Comparison of ENCODE assay signal across 22 cellular contexts in the genomic region with DNA sequence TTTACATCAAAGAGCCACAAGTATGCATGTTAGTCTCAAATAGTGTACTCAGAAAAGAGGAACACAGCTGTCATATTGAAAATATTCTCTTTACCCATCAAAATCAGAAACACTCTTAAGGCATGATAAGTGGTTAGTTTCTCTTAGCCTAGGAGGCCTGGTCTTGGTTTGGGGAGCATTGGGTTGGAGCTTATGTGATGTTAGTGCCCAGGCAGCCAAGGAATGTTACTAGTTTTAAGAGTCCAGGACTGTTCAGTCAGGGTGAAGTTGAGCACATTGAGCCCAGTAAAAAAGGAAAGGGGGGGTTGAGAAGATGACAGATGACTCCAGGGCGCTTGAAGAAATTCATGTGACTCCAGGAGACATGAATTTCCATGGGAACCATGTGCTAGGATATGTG.
"Had no signal": no experiment of that assay in that cellular context is flagged by ENCODE, and none has a peak within 500 bp of the region (broad histone marks: within the 10 kb centered on the region; RNA-seq: fewer than 3 reads in every experiment).

No MANE protein-coding gene starts in this region.

- H3K9me3 ChIP-seq: adrenal gland, ascending aorta, colonic mucosa, esophagus squamous epithelium, transverse colon, vagina had no signal

- H3K36me3 ChIP-seq: adrenal gland, ascending aorta, colonic mucosa, esophagus squamous epithelium, transverse colon, vagina had no signal

- H3K4me1 Mint-ChIP-seq: naive thymus-derived CD8-positive, alpha-beta T cell; stimulated activated memory B cell treated with anti-CD40 and anti-IgM and Interleukin-4, amounts not matched to agents 10 μg/mL and 1 μg/mL and 100 μg/mL, for 72 hours had no signal

- H3K36me3 Mint-ChIP-seq: activated naive CD8-positive, alpha-beta T cell; naive thymus-derived CD8-positive, alpha-beta T cell; stimulated activated memory B cell treated with anti-CD40 and anti-IgM and Interleukin-4, amounts not matched to agents 10 μg/mL and 1 μg/mL and 100 μg/mL, for 72 hours had no signal

- H3K27ac ChIP-seq: adrenal gland, ascending aorta, colonic mucosa, dorsolateral prefrontal cortex, vagina had no signal

- ATAC-seq: activated T-cell treated with anti-CD3 and anti-CD28 coated beads, Interleukin-2, amount 50 U/mL, for 4 hours; effector memory CD8-positive, alpha-beta T cell; naive thymus-derived CD8-positive, alpha-beta T cell; sciatic nerve; stimulated activated memory B cell treated with anti-CD40 and anti-IgM and Interleukin-4, amounts not matched to agents 10 μg/mL and 1 μg/mL and 100 μg/mL, for 72 hours had no signal

- H3K27ac Mint-ChIP-seq: activated naive CD8-positive, alpha-beta T cell; activated T-helper 2 cell treated with anti-CD3 and anti-CD28 coated beads, Interferon-gamma antibody, Interleukin-2, Interleukin-4, amounts not matched to agents 10 μg/mL and 5 μg/mL and 100 μg/mL, durations not matched to agents 14 hours and 24 hours and 36 hours; effector memory CD8-positive, alpha-beta T cell; naive thymus-derived CD8-positive, alpha-beta T cell; stimulated activated memory B cell treated with anti-CD40 and anti-IgM and Interleukin-4, amounts not matched to agents 10 μg/mL and 1 μg/mL and 100 μg/mL, for 72 hours had no signal

- H3K4me1 ChIP-seq: adrenal gland, ascending aorta, colonic mucosa, vagina had no signal

- H3K4me3 ChIP-seq: adrenal gland, ascending aorta, colonic mucosa, dorsolateral prefrontal cortex, esophagus squamous epithelium, lung, smooth muscle cell, transverse colon, vagina had no signal

- H3K4me3 Mint-ChIP-seq: activated naive CD8-positive, alpha-beta T cell; activated T-cell treated with anti-CD3 and anti-CD28 coated beads, Interleukin-2, amount 50 U/mL, for 4 hours; effector memory CD8-positive, alpha-beta T cell; naive thymus-derived CD8-positive, alpha-beta T cell; stimulated activated memory B cell treated with anti-CD40 and anti-IgM and Interleukin-4, amounts not matched to agents 10 μg/mL and 1 μg/mL and 100 μg/mL, for 72 hours had no signal

- H3K9me3 Mint-ChIP-seq: activated T-cell treated with anti-CD3 and anti-CD28 coated beads, Interleukin-2, amount 50 U/mL, for 4 hours; activated T-helper 2 cell treated with anti-CD3 and anti-CD28 coated beads, Interferon-gamma antibody, Interleukin-2, Interleukin-4, amounts not matched to agents 10 μg/mL and 5 μg/mL and 100 μg/mL, durations not matched to agents 14 hours and 24 hours and 36 hours; stimulated activated memory B cell treated with anti-CD40 and anti-IgM and Interleukin-4, amounts not matched to agents 10 μg/mL and 1 μg/mL and 100 μg/mL, for 72 hours had no signal

- DNase-seq: activated CD4-positive, alpha-beta T cell treated with anti-CD3 and anti-CD28 coated beads for 1 hour; activated CD8-positive, alpha-beta memory T cell treated with anti-CD3 and anti-CD28 coated beads for 24 hours; activated CD8-positive, alpha-beta memory T cell treated with anti-CD3 and anti-CD28 coated beads, Interleukin-2, amount 50 U/mL, for 4 hours; activated naive CD4-positive, alpha-beta T cell; activated T-cell treated with anti-CD3 and anti-CD28 coated beads, Interleukin-2, amount 50 U/mL, for 4 hours; adrenal gland; colonic mucosa; dorsolateral prefrontal cortex; effector memory CD8-positive, alpha-beta T cell; esophagus squamous epithelium; kidney; naive thymus-derived CD8-positive, alpha-beta T cell; stimulated activated CD4-positive, alpha-beta T cell treated with anti-CD3 and anti-CD28 coated beads, Interleukin-15, amount 100 ng/mL, for 24 hours; transverse colon had no signal

- H3K27me3 ChIP-seq: adrenal gland, ascending aorta, colonic mucosa, esophagus squamous epithelium, transverse colon, vagina had no signal
